In the genomic region with DNA sequence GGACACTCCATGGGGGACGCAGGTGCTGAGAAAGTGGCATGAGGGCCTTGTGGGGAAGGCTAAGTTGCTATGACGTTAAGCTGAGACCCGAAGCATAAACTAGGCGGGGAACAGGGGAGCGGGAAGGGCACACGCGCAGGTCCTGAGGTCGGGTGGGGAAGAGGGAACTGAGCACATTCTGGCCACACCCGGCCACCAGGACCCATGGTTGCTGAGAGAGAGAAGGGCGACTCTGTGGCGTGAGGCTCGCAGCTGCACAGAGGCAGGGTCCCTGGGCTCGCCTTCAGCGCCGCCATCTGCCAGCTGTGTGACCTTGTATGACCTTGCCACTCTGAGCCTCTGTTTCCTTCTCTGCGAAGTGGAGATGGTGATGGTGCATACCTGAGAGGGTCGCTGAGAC, we compare ENCODE assay signal across 23 cellular contexts.
"Had no signal": no experiment of that assay in that cellular context is flagged by ENCODE, and none has a peak within 500 bp of the region (broad histone marks: within the 10 kb centered on the region; RNA-seq: fewer than 3 reads in every experiment).

No MANE protein-coding gene starts in this region.

- H3K27ac Mint-ChIP-seq: naive B cell; stimulated activated effector memory CD8-positive, alpha-beta T cell treated with anti-CD3 and anti-CD28 coated beads, Interleukin-12 subunit alpha, Interleukin-12 subunit beta, amount 100 ng/mL, for 72 hours had no signal

- H3K9me3 Mint-ChIP-seq: nephron; stimulated activated effector memory CD8-positive, alpha-beta T cell treated with anti-CD3 and anti-CD28 coated beads, Interleukin-12 subunit alpha, Interleukin-12 subunit beta, amount 100 ng/mL, for 72 hours had no signal

- H3K4me3 Mint-ChIP-seq: naive B cell; nephron; stimulated activated effector memory CD8-positive, alpha-beta T cell treated with anti-CD3 and anti-CD28 coated beads, Interleukin-12 subunit alpha, Interleukin-12 subunit beta, amount 100 ng/mL, for 72 hours had no signal

- H3K4me1 Mint-ChIP-seq: stimulated activated effector memory CD8-positive, alpha-beta T cell treated with anti-CD3 and anti-CD28 coated beads, Interleukin-12 subunit alpha, Interleukin-12 subunit beta, amount 100 ng/mL, for 72 hours had no signal

- H3K27me3 ChIP-seq: right lobe of liver had no signal

- ATAC-seq: heart left ventricle; left colon; left ventricle myocardium superior; psoas muscle; right lobe of liver; stimulated activated naive CD8-positive, alpha-beta T cell treated with anti-CD3 and anti-CD28 coated beads, Interleukin-15, Interleukin-2, amounts not matched to agents 100 U/mL and 50 U/mL, for 24 hours; upper lobe of right lung had no signal

- H3K9me3 ChIP-seq: psoas muscle, right lobe of liver, suprapubic skin, upper lobe of right lung had no signal

- H3K4me1 ChIP-seq: psoas muscle, right lobe of liver, suprapubic skin, upper lobe of right lung had no signal

- H3K27ac ChIP-seq: coronary artery, heart left ventricle, psoas muscle, right lobe of liver, suprapubic skin, tibial nerve, upper lobe of right lung had no signal

- H3K36me3 ChIP-seq: heart left ventricle, right lobe of liver, suprapubic skin, tibial nerve, upper lobe of right lung had no signal

- H3K4me3 ChIP-seq: coronary artery, dorsolateral prefrontal cortex, heart left ventricle, lung, psoas muscle, right lobe of liver, suprapubic skin, tibial nerve, upper lobe of right lung had no signal

- DNase-seq: dorsolateral prefrontal cortex; effector CD8-positive, alpha-beta T cell; foreskin melanocyte; heart left ventricle; hippocampal formation; left colon; left ventricle myocardium superior; mesenchymal stem cell; midbrain; naive B cell; psoas muscle; retina; right lobe of liver; stimulated activated CD4-positive, alpha-beta T cell treated with anti-CD3 and anti-CD28 coated beads, Interleukin-4, amount 100 ng/mL, for 1 hour; stimulated activated CD8-positive, alpha-beta memory T cell treated with anti-CD3 and anti-CD28 coated beads, Interleukin-4, amount 100 ng/mL, for 48 hours; stimulated activated naive CD8-positive, alpha-beta T cell treated with anti-CD3 and anti-CD28 coated beads, Interleukin-15, Interleukin-2, amounts not matched to agents 100 U/mL and 50 U/mL, for 24 hours; upper lobe of right lung had no signal

- H3K36me3 Mint-ChIP-seq: stimulated activated effector memory CD8-positive, alpha-beta T cell treated with anti-CD3 and anti-CD28 coated beads, Interleukin-12 subunit alpha, Interleukin-12 subunit beta, amount 100 ng/mL, for 72 hours had no signal
